ENCODE assay signal across 7 cellular contexts in the genomic region with DNA sequence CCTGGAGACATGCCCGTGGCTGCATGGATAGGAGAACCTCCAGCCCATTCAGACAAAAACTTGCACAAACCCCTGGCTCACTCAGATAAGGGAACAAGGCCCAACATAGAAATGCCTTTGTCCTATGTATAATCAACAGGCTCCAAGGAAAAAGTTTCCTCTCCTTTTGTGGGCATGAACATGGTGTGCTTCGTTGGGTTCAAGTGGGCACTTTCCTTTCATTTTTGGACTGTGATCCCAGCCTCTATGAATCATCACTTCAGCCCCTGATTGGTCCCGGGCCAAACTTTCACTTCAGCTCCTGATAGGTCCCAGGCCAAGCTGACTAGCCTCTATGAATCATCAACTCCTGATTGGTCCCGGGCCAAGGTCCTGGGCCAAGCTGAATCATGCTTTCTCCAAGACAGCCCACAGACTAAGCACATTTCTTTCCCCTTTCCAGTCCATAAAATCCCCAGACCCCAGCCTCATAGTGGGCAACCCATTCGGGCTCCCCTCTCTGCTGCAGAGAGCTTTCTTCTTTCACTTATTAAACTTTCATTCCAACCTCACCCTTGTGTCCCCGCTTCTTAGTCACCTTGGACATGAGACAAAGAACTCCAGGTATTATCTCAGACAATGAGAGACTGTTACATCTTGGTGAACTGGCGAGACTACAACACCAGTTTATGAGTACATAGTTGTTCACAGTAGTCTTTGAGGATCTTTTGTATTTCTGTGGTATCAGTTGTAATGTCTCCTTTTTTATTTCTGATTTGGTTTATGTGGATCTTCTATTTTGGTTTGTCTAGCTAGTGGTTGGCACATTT.
DNase-seq lines count a peak whose midpoint lies in the region; ATAC-seq, FAIRE-seq and TF ChIP-seq lines count a peak whose summit lies in the region.
"Not testable (repeated sequence)": the region's sequence is repeated elsewhere in the genome, so short reads cannot be mapped to it uniquely, and the experiment has no call there.

No MANE protein-coding gene starts in this region.

- not testable (repeated sequence) for H3K9me3 ChIP-seq in GM12878 (replicated peaks; ENCODE audit: control insufficient read depth, insufficient read depth, low read length); right cardiac atrium (ENCODE audit: control insufficient read depth, low read length); right lobe of liver; thoracic aorta

- H4K20me1 ChIP-seq in GM12878 (ENCODE audit: control insufficient read depth, insufficient read depth), result not testable (repeated sequence)

- FAIRE-seq in GM12892 (lab: Jason Lieb, UNC), result peak; percentile 92
- not testable (repeated sequence) for FAIRE-seq in GM12878 (lab: Jason Lieb, UNC)

- not testable (repeated sequence) for H3K79me2 ChIP-seq in GM12878 (ENCODE audit: control insufficient read depth, insufficient read depth, low read length)

- ATAC-seq in HG02885 (IDR thresholded peaks at IDR 0.05; ENCODE audit: poor library complexity, unreplicated experiment) (peak; percentile 25), GM12878 (peak; percentile 72), esophagus mucosa (peak; percentile 55), right cardiac atrium (peak; percentile 77 to 90), right lobe of liver (peak in 3 of 4 donors; percentile 62 to 93 (median 64)), thoracic aorta (ENCODE audit: insufficient number of reproducible peaks, low FRiP score, low read depth) (peak; percentile 90)

- CTCF ChIA-PET in GM12878 (lab: Yijun Ruan, JAX), result not testable (repeated sequence)

- H3K27me3 ChIP-seq in GM12878 (replicated peaks in 1 of 2; ENCODE audit: control insufficient read depth in 2 of 2, insufficient read depth in 2 of 2, low read length in 1 of 2); right cardiac atrium (ENCODE audit: control insufficient read depth, insufficient read depth); right lobe of liver; thoracic aorta (replicated peaks; ENCODE audit: insufficient read depth): not testable (repeated sequence)

- in situ Hi-C loops in GM12878 (cut with MboI), result not testable (repeated sequence)

- TF ChIP-seq RAD21 in GM12878 (IDR thresholded peaks at IDR 0.05; ENCODE audit: insufficient read depth, low read depth, low read length), result not testable (repeated sequence)

- not testable (repeated sequence) for BruUV-seq in GM12878 (replicated peaks; lab: Mats Ljungman, UMichigan)

- not testable (repeated sequence) for H3K27ac ChIP-seq in GM12878 (ENCODE audit: control insufficient read depth, insufficient read depth); right cardiac atrium (ENCODE audit: low read length); right lobe of liver; thoracic aorta

- not testable (repeated sequence) for H3K4me1 ChIP-seq in GM12878 (ENCODE audit: control insufficient read depth, insufficient read depth, low read length); right cardiac atrium (ENCODE audit: control insufficient read depth, insufficient read depth, low read length); right lobe of liver; thoracic aorta (ENCODE audit: control insufficient read depth in 1 of 2, low read depth in 2 of 2)

- intact Hi-C loops in GM12878 (cut with micrococcal nuclease; ENCODE audit: unreplicated experiment); right cardiac atrium (cut with DNase I); right lobe of liver (cut with DNase I): not testable (repeated sequence)

- H3K4me2 ChIP-seq in GM12878 (ENCODE audit: control insufficient read depth, insufficient read depth), result not testable (repeated sequence)

- RAD21 ChIA-PET in GM12878 (lab: Charles Lee; ENCODE audit: unreplicated experiment), result not testable (repeated sequence)

- H2AFZ ChIP-seq in GM12878 (ENCODE audit: control insufficient read depth, low read depth, low read length), result not testable (repeated sequence)

- not testable (repeated sequence) for TF ChIP-seq EP300 in GM12878 (IDR thresholded peaks at IDR 0.05; ENCODE audit: borderline replicate concordance in 1 of 2, control insufficient read depth in 1 of 2, low read depth in 2 of 2, low read length in 2 of 2)

- not testable (repeated sequence) for H3K36me3 ChIP-seq in GM12878 (ENCODE audit: control insufficient read depth in 2 of 2, insufficient read depth in 2 of 2, low read length in 1 of 2); right lobe of liver; thoracic aorta

- H3K9ac ChIP-seq in GM12878 (ENCODE audit: control insufficient read depth, insufficient read depth, low read length), result not testable (repeated sequence)

- no CpG with 5 or more reads among the region's 7 CpGs for WGBS in GM12878 (ENCODE audit: insufficient coverage, insufficient replicate concordance, low lambda C conversion rate, missing lambda C conversion rate)
- no CpG with 5 or more reads among the region's 7 CpGs for WGBS in right cardiac atrium
- no CpG with 5 or more reads among the region's 7 CpGs for WGBS in right lobe of liver (ENCODE audit: insufficient coverage, low coverage, low lambda C conversion rate, missing lambda C conversion rate)

- not testable (repeated sequence) for DNase-seq in GM12892 (ENCODE audit: insufficient read length); GM12878 (ENCODE audit: low read depth, low spot score); right cardiac atrium; right lobe of liver; thoracic aorta (ENCODE audit: low spot score)

- TF ChIP-seq CTCF in GM12878 (IDR thresholded peaks at IDR 0.05 in 2 of 3, conservative IDR thresholded peaks at IDR 0.05 in 1 of 3; ENCODE audit: control insufficient read depth in 2 of 3, extremely low read depth in 1 of 3, insufficient read depth in 1 of 3, low read depth in 3 of 3, low read length in 3 of 3); right lobe of liver (IDR thresholded peaks at IDR 0.05); thoracic aorta (IDR thresholded peaks at IDR 0.05): not testable (repeated sequence)

- SMC1A ChIA-PET in GM12878 (lab: Charles Lee; ENCODE audit: uncharacterized antibody, unreplicated experiment), result not testable (repeated sequence)

- not testable (repeated sequence) for H3K4me3 ChIP-seq in GM12878; right cardiac atrium (ENCODE audit: low read length); right lobe of liver; thoracic aorta

- TF ChIP-seq POLR2A in GM12892 (IDR thresholded peaks at IDR 0.05; ENCODE audit: low read depth, low read length); GM12878 (IDR thresholded peaks at IDR 0.05; ENCODE audit: low read depth, low read length); right lobe of liver (IDR thresholded peaks at IDR 0.05): not testable (repeated sequence)

- POLR2A ChIA-PET in GM12878 (lab: Charles Lee), result not testable (repeated sequence)

Comparison
In these comparisons a context has a peak if more than half of its experiments do, and no peak if none do; other contexts are left out.
1. ATAC-seq: peak in every context shown above with its lines; median percentile 90 in thoracic aorta; 84 in right cardiac atrium; 72 in GM12878; 64 in right lobe of liver; 55 in esophagus mucosa; 25 in HG02885.